In genomic region chr10:27157150-27157549, GRCh38 we compare ENCODE assay signal across 11 cellular contexts. TPM values are rescaled to one million over a fixed set of nuclear protein-coding genes. Genes with fewer than 3 reads are reported as not detected.
DNase-seq lines count a peak whose midpoint lies in the region; ATAC-seq, FAIRE-seq and TF ChIP-seq lines count a peak whose summit lies in the region.
"Had no signal": no experiment of that assay in that cellular context is flagged by ENCODE, and none has a peak within 500 bp of the region (broad histone marks: within the 10 kb centered on the region; RNA-seq: fewer than 3 reads in every experiment).

No MANE protein-coding gene starts in this region.

- 65% methylated on average over 2 of the region's 2 CpGs for WGBS in A549 (ENCODE audit: missing lambda C conversion rate)
- WGBS in transverse colon (ENCODE audit: low coverage in 1 of 2), 2 donors = 59 to 68% methylated on average over 2 of the region's 2 CpGs

- peaks cover 9% of the 10 kb centered on the region for H3K36me3 Mint-ChIP-seq in T-helper 17 cell (ENCODE audit: low read depth)

- no peak for TF ChIP-seq RAD21 in A549 (conservative IDR thresholded peaks at IDR 0.05 in 1 of 2, IDR thresholded peaks at IDR 0.05 in 1 of 2)

- no peak for TF ChIP-seq EP300 in A549 (IDR thresholded peaks at IDR 0.05)
- no peak for TF ChIP-seq EP300 in transverse colon (IDR thresholded peaks at IDR 0.05; ENCODE audit: low read depth)

- H3K4me1 Mint-ChIP-seq in T-helper 17 cell = peaks cover 35% of the 10 kb centered on the region

- TF ChIP-seq POLR2A in A549 (IDR thresholded peaks at IDR 0.05; ENCODE audit: low read length) (no peak), transverse colon (IDR thresholded peaks at IDR 0.05) (no peak)

- FAIRE-seq in A549 (lab: Jason Lieb, UNC) = no peak

- no peaks in the 10 kb centered on the region for H3K27me3 ChIP-seq in transverse colon

- H3K4me2 ChIP-seq in A549 = peak overlapping the region; percentile 92

- H3K4me1 ChIP-seq in A549 (peaks cover 39% of the 10 kb centered on the region), transverse colon (peaks cover 10 to 28% (median 17%) of the 10 kb centered on the region in 4 donors)

- in situ Hi-C loops in transverse colon (cut with MboI; ENCODE audit: low pct_ligation_motif_present in 1 of 4, low pct_unique_long_range_greater_than_20kb in 1 of 4, low sequenced_read_pairs in 3 of 4) = no loop called here

- H3K27me3 Mint-ChIP-seq in T-helper 17 cell = no peaks in the 10 kb centered on the region

- H3K27ac Mint-ChIP-seq in T-helper 17 cell = peak overlapping the region; percentile 100

- ATAC-seq in A549 (no peak), T-helper 17 cell (no peak)

- H3K27ac ChIP-seq in A549 = peak overlapping the region; percentile 90 to 94; a peak in 4 of 6 replicates
- H3K27ac ChIP-seq in transverse colon = peak overlapping the region in 2 of 4 donors; percentile 98 to 100

- peaks cover 0 to 33% (median 11%) of the 10 kb centered on the region in 4 donors for H3K36me3 ChIP-seq in transverse colon

- H3K4me3 ChIP-seq in A549 (peak overlapping the region; percentile 68; the same call in 1 of the 3 replicates), GM12865 (ENCODE audit: low read depth, low read length) (peak overlapping the region; percentile 80), fibroblast of mammary gland (ENCODE audit: control insufficient read depth, low read depth, low read length) (peak overlapping the region; percentile 21), transverse colon (no peak overlapping the region)
- H3K4me3 ChIP-seq: lung had no signal

- peak in 1 of 2 experiments; percentile 8 for DNase-seq in A549 (ENCODE audit: low read depth in 1 of 2, low spot score in 1 of 2)
- no peak for DNase-seq in GM12865 (ENCODE audit: low read depth)
- no peak for DNase-seq in T-helper 17 cell
- peak; percentile 21 for DNase-seq in fibroblast of mammary gland (ENCODE audit: low read depth)
- DNase-seq in NCI-H2196 (lab: John Stamatoyannopoulos, UW; ENCODE audit: unreplicated experiment) = no peak
- DNase-seq in LoVo (ENCODE audit: low spot score) = no peak
- DNase-seq in NCI-H82 (lab: John Stamatoyannopoulos, UW) = no peak
- DNase-seq in transverse colon = no peak
- DNase-seq: DMS79; stimulated activated CD4-positive, alpha-beta T cell treated with anti-CD3 and anti-CD28 coated beads, Interleukin-2, amount 100 ng/mL, for 48 hours had no signal

- CTCF ChIA-PET in A549 (lab: Yijun Ruan, JAX) = no interaction called here

- intact Hi-C loops in transverse colon (cut with DNase I; ENCODE audit: low total_unique reads) = no loop called here

- TF ChIP-seq CTCF in A549 (IDR thresholded peaks at IDR 0.05) (no peak), GM12865 (IDR thresholded peaks at IDR 0.05; ENCODE audit: insufficient read depth, low read depth, low read length, missing control alignments) (no peak), fibroblast of mammary gland (conservative IDR thresholded peaks at IDR 0.05; ENCODE audit: control insufficient read depth, insufficient read depth, low read depth, low read length) (no peak), transverse colon (IDR thresholded peaks at IDR 0.05) (no peak)

- H3K4me3 Mint-ChIP-seq in T-helper 17 cell = peak overlapping the region; percentile 98

- POLR2A ChIA-PET in A549 (lab: Yijun Ruan, JAX) = no interaction called here

- H3K9me3 ChIP-seq in A549 = no peaks in the 10 kb centered on the region
- H3K9me3 ChIP-seq in T-helper 17 cell (ENCODE audit: control insufficient read depth, low read length, poor library complexity, severe bottlenecking) = no peaks in the 10 kb centered on the region
- H3K9me3 ChIP-seq in transverse colon = no peaks in the 10 kb centered on the region

TF ChIP-seq in A549, 52 proteins besides CTCF, POLR2A, EP300 and RAD21:
- no peak for TF ChIP-seq FOXS1 (CRISPR knock-in tag; IDR thresholded peaks at IDR 0.05)
- no peak for TF ChIP-seq MAX (IDR thresholded peaks at IDR 0.05)
- no peak for TF ChIP-seq REST (IDR thresholded peaks at IDR 0.05)
- no peak for TF ChIP-seq KDM5A (IDR thresholded peaks at IDR 0.05)
- no peak for TF ChIP-seq NFE2L2 (conservative IDR thresholded peaks at IDR 0.05; ENCODE audit: low read length)
- no peak for TF ChIP-seq RARB (CRISPR knock-in tag; IDR thresholded peaks at IDR 0.05)
- no peak for TF ChIP-seq CBX8 (IDR thresholded peaks at IDR 0.05)
- TF ChIP-seq PHF8 (IDR thresholded peaks at IDR 0.05; ENCODE audit: borderline replicate concordance, low read depth) = no peak
- no peak for TF ChIP-seq SREBF2 (IDR thresholded peaks at IDR 0.05)
- TF ChIP-seq RNF2 (IDR thresholded peaks at IDR 0.05; ENCODE audit: borderline replicate concordance, low read depth) = no peak
- no peak for TF ChIP-seq NPAS2 (CRISPR knock-in tag; IDR thresholded peaks at IDR 0.05; ENCODE audit: borderline replicate concordance)
- no peak for TF ChIP-seq SMC3 (IDR thresholded peaks at IDR 0.05)
- TF ChIP-seq HOXA7 (CRISPR knock-in tag; IDR thresholded peaks at IDR 0.05) = no peak
- TF ChIP-seq MAFK (IDR thresholded peaks at IDR 0.05; ENCODE audit: partially characterized antibody) = no peak
- TF ChIP-seq EHMT2 (IDR thresholded peaks at IDR 0.05; ENCODE audit: low read depth) = no peak
- TF ChIP-seq PBX3 (IDR thresholded peaks at IDR 0.05) = no peak
- no peak for TF ChIP-seq CBX2 (IDR thresholded peaks at IDR 0.05; ENCODE audit: borderline replicate concordance, low read depth)

RNA-seq across cellular contexts. Expression of gene MASTL, which starts 2.0 kb away (rescaled TPM):
- polyA plus RNA-seq in A549 (2011; rRNA removed) = 20.6 and 21.3 TPM in 2 replicates
- 9.7 and 10.1 TPM in 2 replicates for polyA plus RNA-seq in A549 (2012; cell fraction: cytosol; rRNA removed)
- 5.6 and 10.6 TPM in 2 replicates for polyA plus RNA-seq in A549 (2012; cell fraction: nucleus; rRNA removed)
- polyA plus RNA-seq in A549 (2017; fragmentation: RNase III; extraction: RNeasy Plus Mini Kit Qiagen cat#74134 plus additional on column Dnase treatment) = 21.5 to 22.1 TPM (median 21.8 TPM) in 3 replicates
- polyA minus RNA-seq in A549 (2011; rRNA and poly(A)+ RNA removed) = 5.6 and 6.4 TPM in 2 replicates
- total RNA-seq in T-helper 17 cell = 10 to 100 TPM; 24.9 to 26.4 TPM
- 1 to 10 TPM; 1.6 to 7.6 (median 6.0) TPM for total RNA-seq in transverse colon

RNA-seq across cellular contexts. Expression of gene YME1L1, which starts 3.0 kb away (rescaled TPM):
- polyA plus RNA-seq in A549 (2011; rRNA removed) (161 and 165 TPM in 2 replicates), A549 (2017; fragmentation: RNase III; extraction: RNeasy Plus Mini Kit Qiagen cat#74134 plus additional on column Dnase treatment) (94.8 to 96.3 TPM (median 94.9 TPM) in 3 replicates)
- polyA plus RNA-seq in A549 (2012; cell fraction: cytosol; rRNA removed) = 28.1 and 33.1 TPM in 2 replicates
- polyA plus RNA-seq in A549 (2012; cell fraction: nucleus; rRNA removed) = 11.6 and 16.0 TPM in 2 replicates
- 36.1 and 38.6 TPM in 2 replicates for polyA minus RNA-seq in A549 (2011; rRNA and poly(A)+ RNA removed)
- total RNA-seq in T-helper 17 cell (100 to 1,000 TPM; 137 to 149 TPM), transverse colon (10 to 100 TPM; 19.5 to 66.6 (median 48.0) TPM)

RNA-seq across cellular contexts. Expression of gene ANKRD26, which starts 56.9 kb away (rescaled TPM):
- polyA plus RNA-seq in A549 (2011; rRNA removed) = 3.3 and 4.1 TPM in 2 replicates
- polyA plus RNA-seq in A549 (2012; cell fraction: cytosol; rRNA removed) = 0.51 and 0.59 TPM in 2 replicates
- polyA plus RNA-seq in A549 (2012; cell fraction: nucleus; rRNA removed) = 0.64 and 0.82 TPM in 2 replicates
- 4.0 to 4.3 TPM (median 4.0 TPM) in 3 replicates for polyA plus RNA-seq in A549 (2017; fragmentation: RNase III; extraction: RNeasy Plus Mini Kit Qiagen cat#74134 plus additional on column Dnase treatment)
- 2.7 and 3.3 TPM in 2 replicates for polyA minus RNA-seq in A549 (2011; rRNA and poly(A)+ RNA removed)
- total RNA-seq in T-helper 17 cell = 1 to 10 TPM; 4.4 to 5.3 TPM
- 10 to 100 TPM in 3 of 4 donors, 1 to 10 TPM in 1; 5.9 to 46.0 (median 21.8) TPM for total RNA-seq in transverse colon

Comparison
In these comparisons a context has a peak if more than half of its experiments do, and no peak if none do; other contexts are left out.
1. H3K4me3 ChIP-seq: peak in A549 (single experiment), GM12865 (single experiment) and fibroblast of mammary gland (single experiment); none in transverse colon (0 of 4).